In the genomic region with DNA sequence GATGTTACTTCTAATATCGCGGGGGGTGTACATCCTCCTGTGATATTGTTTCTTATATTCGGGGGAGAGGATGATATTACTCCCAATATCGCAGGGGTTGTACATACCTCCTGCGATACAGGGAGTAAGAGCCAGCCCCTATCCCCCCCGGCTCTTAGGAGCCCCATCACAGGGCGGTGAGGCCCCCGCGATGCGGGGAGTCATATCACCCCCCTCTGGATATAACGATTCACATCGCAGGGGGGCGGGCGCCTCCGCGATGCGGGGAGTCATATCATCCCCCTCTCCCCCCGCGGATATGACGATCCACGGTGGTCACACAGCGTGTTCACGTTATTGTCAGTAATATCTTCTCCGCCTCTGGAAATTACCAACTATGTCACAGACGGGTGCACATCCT, we compare ENCODE assay signal across 8 cellular contexts.
DNase-seq lines count a peak whose midpoint lies in the region; ATAC-seq, FAIRE-seq and TF ChIP-seq lines count a peak whose summit lies in the region.
"Not testable (repeated sequence)": the region's sequence is repeated elsewhere in the genome, so short reads cannot be mapped to it uniquely, and the experiment has no call there.

No MANE protein-coding gene starts in this region.

- peak; percentile 33 for DNase-seq in NCI-H69 (lab: John Stamatoyannopoulos, UW)
- peak; percentile 52 for DNase-seq in activated CD4-positive, alpha-beta T cell treated with anti-CD3 and anti-CD28 coated beads for 36 hours
- peak; percentile 43 for DNase-seq in activated CD4-positive, alpha-beta T cell treated with anti-CD3 and anti-CD28 coated beads, Interleukin-2, amount 10 ng/mL, durations not matched to agents 7 days and 5 days
- peak; percentile 36 for DNase-seq in activated CD8-positive, alpha-beta T cell treated with anti-CD3 and anti-CD28 coated beads for 36 hours
- peak; percentile 58 for DNase-seq in activated CD8-positive, alpha-beta memory T cell treated with anti-CD3 and anti-CD28 coated beads, Interleukin-2, amount 50 U/mL, for 48 hours
- peak; percentile 38 for DNase-seq in activated T-helper 2 cell treated with anti-CD3 and anti-CD28 coated beads, Interferon-gamma antibody, Interleukin-2, Interleukin-4, amounts not matched to agents 10 μg/mL and 5 μg/mL and 100 μg/mL, durations not matched to agents 14 hours and 24 hours and 36 hours (ENCODE audit: low spot score)
- DNase-seq in activated naive CD4-positive, alpha-beta T cell treated with anti-CD3 and anti-CD28 coated beads, Interleukin-2, amount 50 U/mL, for 72 hours (ENCODE audit: low spot score in 2 of 2); urothelium cell line (ENCODE audit: low spot score): not testable (repeated sequence)

- not testable (repeated sequence) for H3K36me3 Mint-ChIP-seq in activated CD4-positive, alpha-beta T cell treated with anti-CD3 and anti-CD28 coated beads for 36 hours (ENCODE audit: low read depth); activated CD4-positive, alpha-beta T cell treated with anti-CD3 and anti-CD28 coated beads, Interleukin-2, amount 10 ng/mL, durations not matched to agents 7 days and 5 days (ENCODE audit: low read depth); activated CD8-positive, alpha-beta T cell treated with anti-CD3 and anti-CD28 coated beads for 36 hours (ENCODE audit: low read depth); activated T-helper 2 cell treated with anti-CD3 and anti-CD28 coated beads, Interferon-gamma antibody, Interleukin-2, Interleukin-4, amounts not matched to agents 10 μg/mL and 5 μg/mL and 100 μg/mL, durations not matched to agents 14 hours and 24 hours and 36 hours (ENCODE audit: low read depth); activated naive CD4-positive, alpha-beta T cell treated with anti-CD3 and anti-CD28 coated beads, Interleukin-2, amount 50 U/mL, for 72 hours

- ATAC-seq in activated CD4-positive, alpha-beta T cell treated with anti-CD3 and anti-CD28 coated beads for 36 hours; activated CD8-positive, alpha-beta T cell treated with anti-CD3 and anti-CD28 coated beads for 36 hours: not testable (repeated sequence)
- ATAC-seq in activated naive CD4-positive, alpha-beta T cell treated with anti-CD3 and anti-CD28 coated beads, Interleukin-2, amount 50 U/mL, for 72 hours, result peak; percentile 43 to 61

- POLR2A ChIA-PET in activated CD4-positive, alpha-beta T cell treated with anti-CD3 and anti-CD28 coated beads for 36 hours (lab: Charles Lee); activated CD4-positive, alpha-beta T cell treated with anti-CD3 and anti-CD28 coated beads, Interleukin-2, amount 10 ng/mL, durations not matched to agents 7 days and 5 days (lab: Charles Lee); activated CD8-positive, alpha-beta T cell treated with anti-CD3 and anti-CD28 coated beads for 36 hours (lab: Charles Lee): not testable (repeated sequence)

- H3K9me3 Mint-ChIP-seq in activated CD4-positive, alpha-beta T cell treated with anti-CD3 and anti-CD28 coated beads for 36 hours (ENCODE audit: low read depth); activated CD4-positive, alpha-beta T cell treated with anti-CD3 and anti-CD28 coated beads, Interleukin-2, amount 10 ng/mL, durations not matched to agents 7 days and 5 days; activated CD8-positive, alpha-beta T cell treated with anti-CD3 and anti-CD28 coated beads for 36 hours; activated T-helper 2 cell treated with anti-CD3 and anti-CD28 coated beads, Interferon-gamma antibody, Interleukin-2, Interleukin-4, amounts not matched to agents 10 μg/mL and 5 μg/mL and 100 μg/mL, durations not matched to agents 14 hours and 24 hours and 36 hours; activated naive CD4-positive, alpha-beta T cell treated with anti-CD3 and anti-CD28 coated beads, Interleukin-2, amount 50 U/mL, for 72 hours: not testable (repeated sequence)

- intact Hi-C loops in activated CD4-positive, alpha-beta T cell treated with anti-CD3 and anti-CD28 coated beads for 36 hours (cut with DNase I, micrococcal nuclease); activated CD8-positive, alpha-beta T cell treated with anti-CD3 and anti-CD28 coated beads for 36 hours (cut with micrococcal nuclease); activated T-helper 2 cell treated with anti-CD3 and anti-CD28 coated beads, Interferon-gamma antibody, Interleukin-2, Interleukin-4, amounts not matched to agents 10 μg/mL and 5 μg/mL and 100 μg/mL, durations not matched to agents 14 hours and 24 hours and 36 hours (cut with micrococcal nuclease): not testable (repeated sequence)

- not testable (repeated sequence) for TF ChIP-seq CTCF in activated CD8-positive, alpha-beta T cell treated with anti-CD3 and anti-CD28 coated beads for 36 hours (IDR thresholded peaks at IDR 0.05)

- CTCF ChIA-PET in activated CD4-positive, alpha-beta T cell treated with anti-CD3 and anti-CD28 coated beads for 36 hours (lab: Charles Lee); activated CD4-positive, alpha-beta T cell treated with anti-CD3 and anti-CD28 coated beads, Interleukin-2, amount 10 ng/mL, durations not matched to agents 7 days and 5 days (lab: Charles Lee); activated CD8-positive, alpha-beta T cell treated with anti-CD3 and anti-CD28 coated beads for 36 hours (lab: Charles Lee): not testable (repeated sequence)

- H3K4me1 Mint-ChIP-seq in activated CD4-positive, alpha-beta T cell treated with anti-CD3 and anti-CD28 coated beads for 36 hours; activated CD4-positive, alpha-beta T cell treated with anti-CD3 and anti-CD28 coated beads, Interleukin-2, amount 10 ng/mL, durations not matched to agents 7 days and 5 days; activated CD8-positive, alpha-beta T cell treated with anti-CD3 and anti-CD28 coated beads for 36 hours (ENCODE audit: low read depth); activated T-helper 2 cell treated with anti-CD3 and anti-CD28 coated beads, Interferon-gamma antibody, Interleukin-2, Interleukin-4, amounts not matched to agents 10 μg/mL and 5 μg/mL and 100 μg/mL, durations not matched to agents 14 hours and 24 hours and 36 hours (ENCODE audit: low read depth): not testable (repeated sequence)

- H3K27ac Mint-ChIP-seq in activated CD4-positive, alpha-beta T cell treated with anti-CD3 and anti-CD28 coated beads for 36 hours; activated CD4-positive, alpha-beta T cell treated with anti-CD3 and anti-CD28 coated beads, Interleukin-2, amount 10 ng/mL, durations not matched to agents 7 days and 5 days; activated CD8-positive, alpha-beta T cell treated with anti-CD3 and anti-CD28 coated beads for 36 hours; activated T-helper 2 cell treated with anti-CD3 and anti-CD28 coated beads, Interferon-gamma antibody, Interleukin-2, Interleukin-4, amounts not matched to agents 10 μg/mL and 5 μg/mL and 100 μg/mL, durations not matched to agents 14 hours and 24 hours and 36 hours; activated naive CD4-positive, alpha-beta T cell treated with anti-CD3 and anti-CD28 coated beads, Interleukin-2, amount 50 U/mL, for 72 hours: not testable (repeated sequence)

- not testable (repeated sequence) for H3K27me3 Mint-ChIP-seq in activated CD4-positive, alpha-beta T cell treated with anti-CD3 and anti-CD28 coated beads for 36 hours; activated CD4-positive, alpha-beta T cell treated with anti-CD3 and anti-CD28 coated beads, Interleukin-2, amount 10 ng/mL, durations not matched to agents 7 days and 5 days; activated CD8-positive, alpha-beta T cell treated with anti-CD3 and anti-CD28 coated beads for 36 hours; activated T-helper 2 cell treated with anti-CD3 and anti-CD28 coated beads, Interferon-gamma antibody, Interleukin-2, Interleukin-4, amounts not matched to agents 10 μg/mL and 5 μg/mL and 100 μg/mL, durations not matched to agents 14 hours and 24 hours and 36 hours (ENCODE audit: low read depth)

- peak; percentile 35 for FAIRE-seq in urothelium cell line (lab: Jason Lieb, UNC)

- not testable (repeated sequence) for H3K4me3 Mint-ChIP-seq in activated CD4-positive, alpha-beta T cell treated with anti-CD3 and anti-CD28 coated beads for 36 hours; activated CD4-positive, alpha-beta T cell treated with anti-CD3 and anti-CD28 coated beads, Interleukin-2, amount 10 ng/mL, durations not matched to agents 7 days and 5 days; activated CD8-positive, alpha-beta T cell treated with anti-CD3 and anti-CD28 coated beads for 36 hours; activated T-helper 2 cell treated with anti-CD3 and anti-CD28 coated beads, Interferon-gamma antibody, Interleukin-2, Interleukin-4, amounts not matched to agents 10 μg/mL and 5 μg/mL and 100 μg/mL, durations not matched to agents 14 hours and 24 hours and 36 hours (ENCODE audit: low read depth)
